ENCODE assay signal across 15 cellular contexts in the genomic region with DNA sequence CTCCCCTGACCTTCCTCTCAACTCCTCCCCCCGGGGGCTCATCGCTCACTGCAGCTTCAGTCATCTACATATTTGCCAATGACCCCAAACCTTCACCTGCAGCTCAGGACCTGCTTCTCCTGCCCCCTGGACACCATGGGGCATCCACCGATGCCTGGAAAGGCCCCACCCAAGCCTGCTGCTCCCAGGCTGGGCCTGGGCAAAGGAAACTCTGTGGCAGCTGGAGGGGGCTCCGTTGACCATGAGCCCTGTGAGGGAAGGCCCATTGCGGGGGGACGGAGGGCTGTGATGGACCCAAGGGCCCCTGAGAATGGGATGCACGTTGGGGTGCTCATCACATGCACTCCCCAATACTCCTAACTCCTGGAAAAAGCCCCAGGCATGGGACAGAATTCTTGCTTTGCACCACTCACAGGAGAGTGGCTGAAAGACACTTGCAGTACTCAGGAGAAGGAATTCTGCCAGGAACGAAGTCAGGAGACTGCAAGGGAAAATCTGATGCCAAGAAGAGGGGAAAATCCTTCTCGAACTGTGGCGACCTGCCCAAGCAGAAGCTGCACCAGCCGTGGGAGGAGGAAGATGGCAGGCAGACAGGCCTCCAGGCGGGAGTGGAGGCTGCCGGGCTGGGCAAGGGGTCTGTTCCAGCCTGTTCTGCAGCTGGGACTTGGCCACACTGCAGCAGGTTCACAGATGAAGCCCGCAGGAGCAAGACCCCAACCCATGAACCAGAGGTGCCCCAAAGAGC. TPM values are rescaled to one million over a fixed set of nuclear protein-coding genes. Genes with fewer than 3 reads are reported as not detected.
"Had no signal": no experiment of that assay in that cellular context is flagged by ENCODE, and none has a peak within 500 bp of the region (broad histone marks: within the 10 kb centered on the region; RNA-seq: fewer than 3 reads in every experiment).

No MANE protein-coding gene starts in this region.

- ATAC-seq: right lobe of liver had no signal

- H3K27ac ChIP-seq: heart right ventricle, right lobe of liver, spleen, stomach, thyroid gland had no signal

- H3K9me3 ChIP-seq: gastroesophageal sphincter, heart right ventricle, right lobe of liver, spleen, stomach, thyroid gland had no signal

- DNase-seq: activated B cell treated with CpG ODN at 0.5 μM for 24 hours; activated CD4-positive, alpha-beta T cell treated with anti-CD3 and anti-CD28 coated beads, Interleukin-2, amount 10 ng/mL, durations not matched to agents 7 days and 5 days; activated CD8-positive, alpha-beta memory T cell treated with anti-CD3 and anti-CD28 coated beads for 24 hours; activated gamma-delta T cell treated with Interleukin-2 at 50 U/mL for 16 hours; cortex of kidney; effector CD4-positive, alpha-beta T cell; heart right ventricle; islet precursor cell; occipital lobe; spleen; stomach had no signal

- H3K4me1 ChIP-seq: right lobe of liver, thyroid gland had no signal

- H3K4me3 ChIP-seq: gastroesophageal sphincter, heart right ventricle, right lobe of liver, spleen, stomach, thyroid gland had no signal

- H3K36me3 ChIP-seq: gastroesophageal sphincter, heart right ventricle, right lobe of liver, spleen, stomach, thyroid gland had no signal

- H3K27me3 ChIP-seq: gastroesophageal sphincter, right lobe of liver, thyroid gland had no signal

RNA-seq across cellular contexts. Expression of a gene that starts 18.4 kb away (rescaled TPM):
- total RNA-seq: activated CD4-positive, alpha-beta T cell treated with anti-CD3 and anti-CD28 coated beads, Interleukin-2, amount 10 ng/mL, durations not matched to agents 7 days and 5 days; gastroesophageal sphincter; heart right ventricle; right lobe of liver had no signal
- polyA plus RNA-seq: heart right ventricle, stomach had no signal

RNA-seq across cellular contexts. Expression of a gene that starts 52.6 kb away (rescaled TPM):
- total RNA-seq: progenitor cell of endocrine pancreas had no signal
